In the genomic region with DNA sequence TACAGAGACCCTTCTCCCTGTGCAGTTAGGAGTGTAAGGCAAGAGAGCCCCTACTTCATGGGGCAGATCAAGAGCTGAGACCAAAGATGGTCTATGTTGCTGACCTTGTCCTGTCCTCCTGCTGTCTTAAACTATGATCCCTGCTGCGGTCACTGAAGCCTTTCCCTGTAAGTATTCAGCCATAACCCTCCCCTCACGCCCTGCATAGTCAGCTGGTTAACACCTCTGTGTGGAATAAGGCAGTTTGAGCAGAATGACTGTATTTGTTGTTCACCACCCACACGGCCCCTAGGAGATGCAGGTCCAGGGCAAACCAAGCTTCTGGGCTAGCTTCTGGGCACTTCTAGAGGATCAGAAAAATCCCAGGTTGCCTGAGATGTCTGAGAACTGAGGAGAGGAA, we compare ENCODE assay signal across 2 cellular contexts.
TF ChIP-seq lines count a peak whose summit lies in the region.

No MANE protein-coding gene starts in this region.

TF ChIP-seq in A549, 52 proteins besides CTCF, POLR2A, EP300 and RAD21:
- TF ChIP-seq MYC (IDR thresholded peaks at IDR 0.05; ENCODE audit: borderline replicate concordance, low read length) (no peak), CBX8 (IDR thresholded peaks at IDR 0.05) (no peak), TP53 (CRISPR knock-in tag; IDR thresholded peaks at IDR 0.05) (no peak), MAFK (IDR thresholded peaks at IDR 0.05; ENCODE audit: partially characterized antibody) (no peak), POLR2AphosphoS2 (conservative IDR thresholded peaks at IDR 0.05; ENCODE audit: low read length) (no peak), HOXB13 (CRISPR knock-in tag; IDR thresholded peaks at IDR 0.05; ENCODE audit: low read depth) (no peak), EHMT2 (IDR thresholded peaks at IDR 0.05; ENCODE audit: low read depth) (no peak), CEBPB (IDR thresholded peaks at IDR 0.05) (no peak), GATA3 (IDR thresholded peaks at IDR 0.05; ENCODE audit: borderline replicate concordance) (no peak), HDAC2 (IDR thresholded peaks at IDR 0.05) (no peak), CHD4 (IDR thresholded peaks at IDR 0.05; ENCODE audit: borderline replicate concordance) (no peak), JUN (IDR thresholded peaks at IDR 0.05) (no peak), NPAS2 (CRISPR knock-in tag; IDR thresholded peaks at IDR 0.05; ENCODE audit: borderline replicate concordance) (no peak), JUNB (IDR thresholded peaks at IDR 0.05) (no peak), NFE2L2 (conservative IDR thresholded peaks at IDR 0.05; ENCODE audit: low read length) (no peak)
- TF ChIP-seq, protein P1, sequence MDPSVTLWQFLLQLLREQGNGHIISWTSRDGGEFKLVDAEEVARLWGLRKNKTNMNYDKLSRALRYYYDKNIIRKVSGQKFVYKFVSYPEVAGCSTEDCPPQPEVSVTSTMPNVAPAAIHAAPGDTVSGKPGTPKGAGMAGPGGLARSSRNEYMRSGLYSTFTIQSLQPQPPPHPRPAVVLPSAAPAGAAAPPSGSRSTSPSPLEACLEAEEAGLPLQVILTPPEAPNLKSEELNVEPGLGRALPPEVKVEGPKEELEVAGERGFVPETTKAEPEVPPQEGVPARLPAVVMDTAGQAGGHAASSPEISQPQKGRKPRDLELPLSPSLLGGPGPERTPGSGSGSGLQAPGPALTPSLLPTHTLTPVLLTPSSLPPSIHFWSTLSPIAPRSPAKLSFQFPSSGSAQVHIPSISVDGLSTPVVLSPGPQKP (IDR thresholded peaks at IDR 0.05; ENCODE audit: low read depth, low read length), result no peak
- TF ChIP-seq, protein P2, sequence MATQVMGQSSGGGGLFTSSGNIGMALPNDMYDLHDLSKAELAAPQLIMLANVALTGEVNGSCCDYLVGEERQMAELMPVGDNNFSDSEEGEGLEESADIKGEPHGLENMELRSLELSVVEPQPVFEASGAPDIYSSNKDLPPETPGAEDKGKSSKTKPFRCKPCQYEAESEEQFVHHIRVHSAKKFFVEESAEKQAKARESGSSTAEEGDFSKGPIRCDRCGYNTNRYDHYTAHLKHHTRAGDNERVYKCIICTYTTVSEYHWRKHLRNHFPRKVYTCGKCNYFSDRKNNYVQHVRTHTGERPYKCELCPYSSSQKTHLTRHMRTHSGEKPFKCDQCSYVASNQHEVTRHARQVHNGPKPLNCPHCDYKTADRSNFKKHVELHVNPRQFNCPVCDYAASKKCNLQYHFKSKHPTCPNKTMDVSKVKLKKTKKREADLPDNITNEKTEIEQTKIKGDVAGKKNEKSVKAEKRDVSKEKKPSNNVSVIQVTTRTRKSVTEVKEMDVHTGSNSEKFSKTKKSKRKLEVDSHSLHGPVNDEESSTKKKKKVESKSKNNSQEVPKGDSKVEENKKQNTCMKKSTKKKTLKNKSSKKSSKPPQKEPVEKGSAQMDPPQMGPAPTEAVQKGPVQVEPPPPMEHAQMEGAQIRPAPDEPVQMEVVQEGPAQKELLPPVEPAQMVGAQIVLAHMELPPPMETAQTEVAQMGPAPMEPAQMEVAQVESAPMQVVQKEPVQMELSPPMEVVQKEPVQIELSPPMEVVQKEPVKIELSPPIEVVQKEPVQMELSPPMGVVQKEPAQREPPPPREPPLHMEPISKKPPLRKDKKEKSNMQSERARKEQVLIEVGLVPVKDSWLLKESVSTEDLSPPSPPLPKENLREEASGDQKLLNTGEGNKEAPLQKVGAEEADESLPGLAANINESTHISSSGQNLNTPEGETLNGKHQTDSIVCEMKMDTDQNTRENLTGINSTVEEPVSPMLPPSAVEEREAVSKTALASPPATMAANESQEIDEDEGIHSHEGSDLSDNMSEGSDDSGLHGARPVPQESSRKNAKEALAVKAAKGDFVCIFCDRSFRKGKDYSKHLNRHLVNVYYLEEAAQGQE (IDR thresholded peaks at IDR 0.05), result no peak
- TF ChIP-seq, protein P3, sequence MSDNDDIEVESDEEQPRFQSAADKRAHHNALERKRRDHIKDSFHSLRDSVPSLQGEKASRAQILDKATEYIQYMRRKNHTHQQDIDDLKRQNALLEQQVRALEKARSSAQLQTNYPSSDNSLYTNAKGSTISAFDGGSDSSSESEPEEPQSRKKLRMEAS (IDR thresholded peaks at IDR 0.05), result no peak
- TF ChIP-seq, protein P4, sequence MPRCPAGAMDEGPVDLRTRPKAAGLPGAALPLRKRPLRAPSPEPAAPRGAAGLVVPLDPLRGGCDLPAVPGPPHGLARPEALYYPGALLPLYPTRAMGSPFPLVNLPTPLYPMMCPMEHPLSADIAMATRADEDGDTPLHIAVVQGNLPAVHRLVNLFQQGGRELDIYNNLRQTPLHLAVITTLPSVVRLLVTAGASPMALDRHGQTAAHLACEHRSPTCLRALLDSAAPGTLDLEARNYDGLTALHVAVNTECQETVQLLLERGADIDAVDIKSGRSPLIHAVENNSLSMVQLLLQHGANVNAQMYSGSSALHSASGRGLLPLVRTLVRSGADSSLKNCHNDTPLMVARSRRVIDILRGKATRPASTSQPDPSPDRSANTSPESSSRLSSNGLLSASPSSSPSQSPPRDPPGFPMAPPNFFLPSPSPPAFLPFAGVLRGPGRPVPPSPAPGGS (IDR thresholded peaks at IDR 0.05), result no peak

TF ChIP-seq in IMR-90, 13 proteins besides CTCF, POLR2A, EP300 and RAD21:
- TF ChIP-seq, protein P5, sequence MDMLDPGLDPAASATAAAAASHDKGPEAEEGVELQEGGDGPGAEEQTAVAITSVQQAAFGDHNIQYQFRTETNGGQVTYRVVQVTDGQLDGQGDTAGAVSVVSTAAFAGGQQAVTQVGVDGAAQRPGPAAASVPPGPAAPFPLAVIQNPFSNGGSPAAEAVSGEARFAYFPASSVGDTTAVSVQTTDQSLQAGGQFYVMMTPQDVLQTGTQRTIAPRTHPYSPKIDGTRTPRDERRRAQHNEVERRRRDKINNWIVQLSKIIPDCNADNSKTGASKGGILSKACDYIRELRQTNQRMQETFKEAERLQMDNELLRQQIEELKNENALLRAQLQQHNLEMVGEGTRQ (IDR thresholded peaks at IDR 0.05; ENCODE audit: low read depth, low read length), result no peak
- no peak for TF ChIP-seq RCOR1 (IDR thresholded peaks at IDR 0.05; ENCODE audit: insufficient replicate concordance, low read length)
- TF ChIP-seq, protein P1 (IDR thresholded peaks at IDR 0.05; ENCODE audit: borderline replicate concordance, low read depth, low read length), result no peak
- no peak for TF ChIP-seq NFE2L2 (IDR thresholded peaks at IDR 0.05; ENCODE audit: low read depth, low read length)
- no peak for TF ChIP-seq SMC3 (IDR thresholded peaks at IDR 0.05; ENCODE audit: low read depth, low read length)
- TF ChIP-seq MAFK (IDR thresholded peaks at IDR 0.05; ENCODE audit: low read depth, low read length), result no peak
- no peak for TF ChIP-seq FOS (IDR thresholded peaks at IDR 0.05; ENCODE audit: low read depth, low read length)
- TF ChIP-seq CHD1 (IDR thresholded peaks at IDR 0.05; ENCODE audit: low read depth, low read length), result no peak
- no peak for TF ChIP-seq CEBPB (IDR thresholded peaks at IDR 0.05; ENCODE audit: low read depth, low read length)
- TF ChIP-seq MXI1 (IDR thresholded peaks at IDR 0.05; ENCODE audit: borderline replicate concordance, low read depth, low read length), result no peak
- TF ChIP-seq RFX5 (IDR thresholded peaks at IDR 0.05; ENCODE audit: low read depth, low read length), result no peak
- no peak for TF ChIP-seq MAZ (IDR thresholded peaks at IDR 0.05; ENCODE audit: borderline replicate concordance, low read depth, low read length)
- no peak for TF ChIP-seq BHLHE40 (IDR thresholded peaks at IDR 0.05; ENCODE audit: low read depth, low read length)
